21 cellular contexts compared by ENCODE assay signal in the genomic region with DNA sequence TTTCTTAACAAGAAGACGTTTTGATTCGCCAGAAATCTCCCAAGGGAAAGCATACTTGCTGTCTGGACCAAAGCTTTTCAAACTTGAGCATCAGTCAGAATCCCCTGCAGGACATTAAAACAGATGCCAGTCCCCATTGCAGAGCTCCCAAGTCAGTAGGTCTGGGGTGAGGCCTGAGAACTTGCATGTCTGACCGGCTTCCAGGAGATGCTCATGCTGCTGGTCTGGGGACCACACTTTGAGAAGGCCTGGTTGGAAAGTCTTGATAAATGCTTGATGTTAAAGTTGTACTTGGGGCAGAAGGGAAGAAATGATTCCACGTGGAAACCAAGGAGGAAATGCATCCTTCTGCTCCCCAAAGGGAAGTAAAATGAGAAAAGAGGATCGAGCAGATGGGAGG. TPM values are rescaled to one million over a fixed set of nuclear protein-coding genes. Genes with fewer than 3 reads are reported as not detected.
A peak's percentile ranks its signal among the peaks of the same experiment; 100 is the strongest.
DNase-seq lines count a peak whose midpoint lies in the region; ATAC-seq and TF ChIP-seq lines count a peak whose summit lies in the region.
"Had no signal": no experiment of that assay in that cellular context is flagged by ENCODE, and none has a peak within 500 bp of the region (broad histone marks: within the 10 kb centered on the region; RNA-seq: fewer than 3 reads in every experiment).

No MANE protein-coding gene starts in this region.

- H3K9me3 ChIP-seq in WERI-Rb-1 (ENCODE audit: severe bottlenecking) = peaks cover 41% of the 10 kb centered on the region
- H3K9me3 ChIP-seq in gastrocnemius medialis = no peaks in the 10 kb centered on the region
- H3K9me3 ChIP-seq: Caco-2 had no signal

- peak overlapping the region; percentile 65 for H3K27ac Mint-ChIP-seq in Calu3 (ENCODE audit: unreplicated experiment)
- no peak overlapping the region for H3K27ac Mint-ChIP-seq in effector memory CD8-positive, alpha-beta T cell
- H3K27ac Mint-ChIP-seq: CD8-positive, alpha-beta T cell had no signal

- H3K4me3 Mint-ChIP-seq in Calu3 (ENCODE audit: low read depth, unreplicated experiment) = no peak overlapping the region
- H3K4me3 Mint-ChIP-seq in effector memory CD8-positive, alpha-beta T cell = no peak overlapping the region
- H3K4me3 Mint-ChIP-seq: CD8-positive, alpha-beta T cell had no signal

- H3K27me3 Mint-ChIP-seq in Calu3 (ENCODE audit: unreplicated experiment) = peaks cover 39% of the 10 kb centered on the region
- H3K27me3 Mint-ChIP-seq in effector memory CD8-positive, alpha-beta T cell = no peaks in the 10 kb centered on the region

- in situ Hi-C loops in gastrocnemius medialis (cut with MboI; ENCODE audit: low sequenced_read_pairs in 4 of 4) = no loop called here

- H3K36me3 ChIP-seq in WERI-Rb-1 = no peaks in the 10 kb centered on the region
- H3K36me3 ChIP-seq in gastrocnemius medialis = no peaks in the 10 kb centered on the region

- H3K27me3 ChIP-seq in WERI-Rb-1 (ENCODE audit: insufficient read depth, low read depth, severe bottlenecking) (no peaks in the 10 kb centered on the region), gastrocnemius medialis (no peaks in the 10 kb centered on the region)

- intact Hi-C loops in Calu3 (cut with micrococcal nuclease; ENCODE audit: unreplicated experiment) (no loop called here), gastrocnemius medialis (cut with DNase I; ENCODE audit: low total_unique reads) (no loop called here)

- BruUV-seq in Calu3 (replicated peaks; lab: Mats Ljungman, UMichigan) = no TSS peak

- peaks cover 0 to 6% of the 10 kb centered on the region in 2 donors for H3K4me1 ChIP-seq in gastrocnemius medialis
- H3K4me1 ChIP-seq: Caco-2 had no signal

- H3K4me1 Mint-ChIP-seq in Calu3 (ENCODE audit: low read depth, unreplicated experiment) = no peaks in the 10 kb centered on the region
- H3K4me1 Mint-ChIP-seq in effector memory CD8-positive, alpha-beta T cell (ENCODE audit: low read depth in 2 of 2) = no peaks in the 10 kb centered on the region

- ATAC-seq in gastrocnemius medialis = no peak
- no peak for ATAC-seq in effector memory CD8-positive, alpha-beta T cell (replicated peaks)
- ATAC-seq: CD8-positive, alpha-beta T cell; PC-3 had no signal

- H3K4me3 ChIP-seq in WERI-Rb-1 (ENCODE audit: low read depth, low read length) (no peak overlapping the region), gastrocnemius medialis (no peak overlapping the region)

- H3K27ac ChIP-seq in 22Rv1 (peak overlapping the region; percentile 57; the same call in 1 of the 2 replicates), WERI-Rb-1 (peak overlapping the region; percentile 95), gastrocnemius medialis (no peak overlapping the region)
- H3K27ac ChIP-seq: HL-60 had no signal

- no peak for DNase-seq in Calu3
- DNase-seq in WERI-Rb-1 = no peak
- peak; percentile 1 for DNase-seq in iPS-NIHi7 (ENCODE audit: extremely low spot score)
- DNase-seq in gastrocnemius medialis = no peak
- no peak for DNase-seq in effector CD8-positive, alpha-beta T cell (lab: John Stamatoyannopoulos, UW)
- no peak for DNase-seq in effector memory CD8-positive, alpha-beta T cell
- DNase-seq: C1 segment of cervical spinal cord; Caco-2; CD8-positive, alpha-beta T cell; DMS 273 treated with DMSO at 0.1 percent for 48 hours; DMS79; GF-D8; H7; Kasumi-1; NCI-H446 treated with DMSO at 0.1 percent for 48 hours; NCI-H526; NK-92 treated with Interleukin-12 subunit alpha and Interleukin-12 subunit beta, amount 100 ng/mL, for 24 hours; PC-3 had no signal

- no peak for TF ChIP-seq CTCF in 22Rv1 (IDR thresholded peaks at IDR 0.05)
- no peak for TF ChIP-seq CTCF in Calu3 (IDR thresholded peaks at IDR 0.05; ENCODE audit: unreplicated experiment)
- TF ChIP-seq CTCF in WERI-Rb-1 (IDR thresholded peaks at IDR 0.05; ENCODE audit: low read depth, low read length) = no peak
- no peak for TF ChIP-seq CTCF in gastrocnemius medialis (IDR thresholded peaks at IDR 0.05 in 4 of 5, conservative IDR thresholded peaks at IDR 0.05 in 1 of 5)

- TF ChIP-seq POLR2A in gastrocnemius medialis (IDR thresholded peaks at IDR 0.05) = no peak

- H3K36me3 Mint-ChIP-seq in Calu3 (ENCODE audit: insufficient read depth, unreplicated experiment) = no peaks in the 10 kb centered on the region
- H3K36me3 Mint-ChIP-seq in effector memory CD8-positive, alpha-beta T cell (ENCODE audit: insufficient read depth) = no peaks in the 10 kb centered on the region
- H3K36me3 Mint-ChIP-seq: CD8-positive, alpha-beta T cell had no signal

- H3K9me3 Mint-ChIP-seq in Calu3 (ENCODE audit: low read depth, unreplicated experiment) = peaks cover 2% of the 10 kb centered on the region
- H3K9me3 Mint-ChIP-seq in effector memory CD8-positive, alpha-beta T cell = no peaks in the 10 kb centered on the region

- CTCF ChIA-PET in Calu3 (lab: Charles Lee) = no interaction called here

RNA-seq across cellular contexts. Expression of gene CAV3, which starts 24.3 kb away (rescaled TPM):
- not detected in 2 replicates for total RNA-seq in Calu3 (2022)
- 10 to 100 TPM; 12.0 to 19.7 (median 14.3) TPM for total RNA-seq in gastrocnemius medialis
- total RNA-seq: Caco-2; CD8-positive, alpha-beta T cell; H7; M059J; PC-3 had no signal

Comparison
In these comparisons a context has a peak if more than half of its experiments do, and no peak if none do; other contexts are left out.
1. H3K27ac ChIP-seq: peak in 22Rv1 (single experiment) and WERI-Rb-1 (single experiment); none in gastrocnemius medialis (0 of 4).
2. RNA of gene CAV3, which starts 24.3 kb away (total RNA-seq): 12.0 to 19.7 TPM in gastrocnemius medialis; not detected in Calu3; every median in the first group is over 10 times any median in the second.